In the genomic region with DNA sequence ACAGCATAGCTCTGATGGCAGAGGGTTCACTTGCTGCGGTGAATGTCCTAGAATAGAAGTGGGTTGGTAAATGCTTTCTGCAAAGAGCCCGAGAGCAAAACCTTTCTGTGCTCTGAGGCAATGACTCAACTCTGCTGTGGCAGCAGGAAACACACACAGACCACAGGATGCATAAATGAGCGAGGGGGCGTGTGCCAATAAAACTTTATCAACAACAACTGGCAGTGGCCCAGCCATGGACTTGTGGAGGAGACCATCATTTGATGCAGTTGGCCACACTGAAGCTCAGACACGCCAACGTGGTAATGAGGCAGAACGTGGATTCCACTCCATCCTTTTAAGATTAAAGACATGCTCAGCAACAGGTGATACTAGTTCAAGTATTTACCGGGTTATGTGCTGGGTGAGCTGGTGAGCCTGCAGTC, we compare ENCODE assay signal across 8 cellular contexts. TPM values are rescaled to one million over a fixed set of nuclear protein-coding genes. Genes with fewer than 3 reads are reported as not detected.
DNase-seq lines count a peak whose midpoint lies in the region; FAIRE-seq and TF ChIP-seq lines count a peak whose summit lies in the region.

No MANE protein-coding gene starts in this region.

- peaks cover 70% of the 10 kb centered on the region for H3K4me1 Mint-ChIP-seq in HFFc6 (ENCODE audit: low read depth)

- H3K27ac Mint-ChIP-seq in HFFc6, result peak overlapping the region; percentile 94

- peak; percentile 96 for FAIRE-seq in GM12892 (lab: Jason Lieb, UNC)

- peak; percentile 11; the same call in 1 of the 2 replicates for TF ChIP-seq POLR2A in GM12892 (IDR thresholded peaks at IDR 0.05; ENCODE audit: low read depth, low read length)

- no peaks in the 10 kb centered on the region for H3K9me3 Mint-ChIP-seq in HFFc6

- H3K27me3 Mint-ChIP-seq in HFFc6 (ENCODE audit: insufficient read depth), result peaks cover 3% of the 10 kb centered on the region

- H3K36me3 Mint-ChIP-seq in HFFc6 (ENCODE audit: low read depth), result peaks cover 24% of the 10 kb centered on the region

- TF ChIP-seq CTCF in HFFc6 (IDR thresholded peaks at IDR 0.05), result no peak

- peak overlapping the region; percentile 72 for H3K4me3 Mint-ChIP-seq in HFFc6

- DNase-seq in GM12892 (ENCODE audit: insufficient read length), result peak; percentile 70
- peak; percentile 93 for DNase-seq in HFFc6
- DNase-seq in MV-4-11 (lab: John Stamatoyannopoulos, UW), result peak; percentile 98
- peak; percentile 34 to 55 for DNase-seq in activated CD8-positive, alpha-beta memory T cell treated with anti-CD3 and anti-CD28 coated beads for 1 hour (ENCODE audit: extremely low read depth in 1 of 2, low read depth in 1 of 2)
- DNase-seq in fibroblast of the conjunctiva (ENCODE audit: low read depth), result peak; percentile 24
- peak; percentile 50 for DNase-seq in stimulated activated CD8-positive, alpha-beta memory T cell treated with anti-CD3 and anti-CD28 coated beads, Interleukin-12 subunit alpha, Interleukin-12 subunit beta, amount 100 ng/mL, for 1 hour (ENCODE audit: low read depth)
- DNase-seq in SHP77 (lab: John Stamatoyannopoulos, UW), result no peak
- DNase-seq in NCI-H446 treated with DMSO at 0.1 percent for 48 hours (lab: John Stamatoyannopoulos, UW), result no peak

RNA-seq across cellular contexts. Expression of a gene that starts 6.8 kb away (rescaled TPM):
- 66.1 TPM for polyA plus RNA-seq in GM12892 (2012; ENCODE audit: missing spikeins)
- 10 to 100 TPM; 67.8 to 87.1 (median 74.9) TPM for total RNA-seq in HFFc6 (2021; fragmentation: NEBNext Ultra II Directional; extraction: Animal tissue kit (Norgen Biotek cat#: 25700))

RNA-seq across cellular contexts. Expression of a gene that starts 8.4 kb away (rescaled TPM):
- polyA plus RNA-seq in GM12892 (2012; ENCODE audit: missing spikeins), result 55.0 TPM
- 10 to 100 TPM; 33.7 to 55.7 (median 46.2) TPM for total RNA-seq in HFFc6 (2021; fragmentation: NEBNext Ultra II Directional; extraction: Animal tissue kit (Norgen Biotek cat#: 25700))

Comparison
In these comparisons a context has a peak if more than half of its experiments do, and no peak if none do; other contexts are left out.
1. DNase-seq: peak in GM12892 (single experiment), HFFc6 (single experiment), MV-4-11 (single experiment), activated CD8-positive, alpha-beta memory T cell treated with anti-CD3 and anti-CD28 coated beads for 1 hour (2 of 2), fibroblast of the conjunctiva (single experiment) and stimulated activated CD8-positive, alpha-beta memory T cell treated with anti-CD3 and anti-CD28 coated beads, Interleukin-12 subunit alpha, Interleukin-12 subunit beta, amount 100 ng/mL, for 1 hour (single experiment); none in SHP77 (0 of 2) and NCI-H446 treated with DMSO at 0.1 percent for 48 hours (single experiment).